17 cellular contexts compared by ENCODE assay signal in genomic region chr15:98996619-98997018, GRCh38. TPM values are rescaled to one million over a fixed set of nuclear protein-coding genes. Genes with fewer than 3 reads are reported as not detected.
DNase-seq lines count a peak whose midpoint lies in the region; ATAC-seq and TF ChIP-seq lines count a peak whose summit lies in the region.
"Had no signal": no experiment of that assay in that cellular context is flagged by ENCODE, and none has a peak within 500 bp of the region (broad histone marks: within the 10 kb centered on the region; RNA-seq: fewer than 3 reads in every experiment).

No MANE protein-coding gene starts in this region.

- ATAC-seq in psoas muscle = peak in 1 of 4 donors; percentile 35
- ATAC-seq in stimulated activated memory B cell treated with anti-CD40 and anti-IgM and Interleukin-4, amounts not matched to agents 10 μg/mL and 1 μg/mL and 100 μg/mL, for 72 hours = no peak

- H3K79me2 ChIP-seq in mammary epithelial cell (ENCODE audit: insufficient read depth, low read length) = no peaks in the 10 kb centered on the region
- no peaks in the 10 kb centered on the region for H3K79me2 ChIP-seq in H9 (ENCODE audit: insufficient read depth, low read length)

- H4K91ac ChIP-seq in H9 (ENCODE audit: insufficient read length, low read depth, low read length) = no peak overlapping the region

- BruUV-seq in mammary epithelial cell (replicated peaks; lab: Mats Ljungman, UMichigan) = TSS peak; percentile 56
- no TSS peak for BruUV-seq in MCF 10A (replicated peaks; lab: Mats Ljungman, UMichigan)

- H3K79me1 ChIP-seq in H9 (ENCODE audit: insufficient read depth, low read depth, low read length, poor library complexity, severe bottlenecking) = no peaks in the 10 kb centered on the region

- H2BK20ac ChIP-seq in H9 (ENCODE audit: low read depth, low read length, poor library complexity, severe bottlenecking) = no peak overlapping the region

- DNase-seq in mammary epithelial cell (peak; percentile 43), MCF 10A (ENCODE audit: unreplicated experiment) (no peak), NCI-H226 (peak; percentile 12), epithelial cell of esophagus (ENCODE audit: low read depth) (peak; percentile 71), psoas muscle (no peak), H9 (no peak), iPS-NIHi11 (ENCODE audit: low spot score) (no peak)
- DNase-seq: Caco-2; CD8-positive, alpha-beta memory T cell; GOT3 had no signal

- H3K27ac ChIP-seq in mammary epithelial cell (ENCODE audit: insufficient read depth, low read depth, low read length) = no peak overlapping the region
- H3K27ac ChIP-seq in psoas muscle = peak overlapping the region; percentile 31
- no peak overlapping the region for H3K27ac ChIP-seq in H9 (ENCODE audit: insufficient read length, low read depth, low read length)
- H3K27ac ChIP-seq: 22Rv1, BLaER1 had no signal

- no peaks in the 10 kb centered on the region for H3K23me2 ChIP-seq in H9 (ENCODE audit: insufficient read length, low read depth, low read length, poor library complexity, severe bottlenecking)

- H3K27me3 Mint-ChIP-seq in MCF 10A (ENCODE audit: insufficient read depth, unreplicated experiment) (peaks cover 17% of the 10 kb centered on the region), H9 (ENCODE audit: low read depth) (peaks cover 7% of the 10 kb centered on the region)
- H3K27me3 Mint-ChIP-seq in stimulated activated memory B cell treated with anti-CD40 and anti-IgM and Interleukin-4, amounts not matched to agents 10 μg/mL and 1 μg/mL and 100 μg/mL, for 72 hours = no peaks in the 10 kb centered on the region

- H3K36me3 Mint-ChIP-seq in MCF 10A (ENCODE audit: insufficient read depth, unreplicated experiment) = no peaks in the 10 kb centered on the region
- no peaks in the 10 kb centered on the region for H3K36me3 Mint-ChIP-seq in stimulated activated memory B cell treated with anti-CD40 and anti-IgM and Interleukin-4, amounts not matched to agents 10 μg/mL and 1 μg/mL and 100 μg/mL, for 72 hours
- H3K36me3 Mint-ChIP-seq in H9 (ENCODE audit: insufficient read depth in 1 of 3, low read depth in 3 of 3) = no peaks in the 10 kb centered on the region

- no peak overlapping the region for H2AK5ac ChIP-seq in H9 (ENCODE audit: insufficient read length, low read length)

- H3K9ac ChIP-seq in mammary epithelial cell (ENCODE audit: insufficient read depth, low read length) (no peak overlapping the region), H9 (ENCODE audit: extremely low read depth, insufficient read length, low read length) (no peak overlapping the region)
- H3K9ac ChIP-seq: BLaER1 had no signal

- H3K4me3 Mint-ChIP-seq in MCF 10A (ENCODE audit: unreplicated experiment) = no peak overlapping the region
- H3K4me3 Mint-ChIP-seq in stimulated activated memory B cell treated with anti-CD40 and anti-IgM and Interleukin-4, amounts not matched to agents 10 μg/mL and 1 μg/mL and 100 μg/mL, for 72 hours = no peak overlapping the region
- H3K4me3 Mint-ChIP-seq in H9 = no peak overlapping the region
- H3K4me3 Mint-ChIP-seq: CD8-positive, alpha-beta memory T cell had no signal

- H3K4me1 ChIP-seq in mammary epithelial cell (ENCODE audit: insufficient read depth, low read length) = no peaks in the 10 kb centered on the region
- H3K4me1 ChIP-seq in psoas muscle = peaks cover 11% of the 10 kb centered on the region
- H3K4me1 ChIP-seq in H9 (ENCODE audit: insufficient read depth, low read length) = no peaks in the 10 kb centered on the region
- H3K4me1 ChIP-seq: Caco-2, HAP-1 had no signal

- H3K4ac ChIP-seq in H9 (ENCODE audit: low read depth, low read length) = no peak overlapping the region

- H3K27me3 ChIP-seq in mammary epithelial cell (ENCODE audit: insufficient read depth, low read length) = no peaks in the 10 kb centered on the region
- no peaks in the 10 kb centered on the region for H3K27me3 ChIP-seq in psoas muscle (ENCODE audit: insufficient read depth in 3 of 3, low read length in 2 of 3)
- no peaks in the 10 kb centered on the region for H3K27me3 ChIP-seq in H9 (ENCODE audit: insufficient read depth, low read length)
- H3K27me3 ChIP-seq: BLaER1 had no signal

- no peak for TF ChIP-seq CTCF in mammary epithelial cell (conservative IDR thresholded peaks at IDR 0.05 in 1 of 2, IDR thresholded peaks at IDR 0.05 in 1 of 2; ENCODE audit: extremely low read depth in 1 of 2, insufficient read depth in 1 of 2, low read depth in 1 of 2, low read length in 2 of 2)
- no peak for TF ChIP-seq CTCF in MCF 10A (IDR thresholded peaks at IDR 0.05; ENCODE audit: unreplicated experiment)
- TF ChIP-seq CTCF in epithelial cell of esophagus (IDR thresholded peaks at IDR 0.05; ENCODE audit: insufficient read depth, low read depth, low read length, missing control alignments) = no peak
- TF ChIP-seq CTCF in psoas muscle (IDR thresholded peaks at IDR 0.05) = no peak
- TF ChIP-seq CTCF in H9 (conservative IDR thresholded peaks at IDR 0.05) = no peak

- POLR2A ChIA-PET in MCF 10A (lab: Yijun Ruan, JAX) = interaction anchor here (1.0 kb wide), 1 partner anchor 11 kb away, joined by 3 read pairs; no protein-coding TSS in a partner anchor

- WGBS in mammary epithelial cell (ENCODE audit: low coverage, missing lambda C conversion rate) = 95% methylated on average over 6 of the region's 7 CpGs
- WGBS in psoas muscle, 3 donors = 93 to 95% (median 94%) methylated on average over 7 of the region's 7 CpGs
- WGBS in H9 (ENCODE audit: extremely low coverage, insufficient read length, low lambda C conversion rate) = no CpG with 5 or more reads among the region's 7 CpGs

- no peak overlapping the region for H3K27ac Mint-ChIP-seq in MCF 10A (ENCODE audit: low read depth, unreplicated experiment)
- H3K27ac Mint-ChIP-seq in stimulated activated memory B cell treated with anti-CD40 and anti-IgM and Interleukin-4, amounts not matched to agents 10 μg/mL and 1 μg/mL and 100 μg/mL, for 72 hours = no peak overlapping the region
- H3K27ac Mint-ChIP-seq in H9 = no peak overlapping the region
- H3K27ac Mint-ChIP-seq: CD8-positive, alpha-beta memory T cell had no signal

- H2BK5ac ChIP-seq in H9 (ENCODE audit: insufficient read length, low read length) = no peak overlapping the region

- H3K56ac ChIP-seq in H9 (ENCODE audit: insufficient read length, low read depth, low read length) = no peak overlapping the region

- H3K9me3 Mint-ChIP-seq in MCF 10A (ENCODE audit: unreplicated experiment) (peaks cover 23% of the 10 kb centered on the region), H9 (peaks cover 5 to 11% of the 10 kb centered on the region in 2 experiments; a peak in 3 of 5 replicates)
- peaks cover 15% of the 10 kb centered on the region for H3K9me3 Mint-ChIP-seq in stimulated activated memory B cell treated with anti-CD40 and anti-IgM and Interleukin-4, amounts not matched to agents 10 μg/mL and 1 μg/mL and 100 μg/mL, for 72 hours

- dilution Hi-C loops in mammary epithelial cell (cut with HindIII; ENCODE audit: low sequenced_read_pairs) = loop anchor here (5.0 kb wide), 1 partner anchor 39 kb away; no protein-coding TSS in a partner anchor

- no peak overlapping the region for H3K23ac ChIP-seq in H9 (ENCODE audit: insufficient read length, low read depth, low read length)

- no peak overlapping the region for H4K8ac ChIP-seq in H9 (replicated peaks; ENCODE audit: insufficient read length, low read depth, low read length)

- H3T11ph ChIP-seq in H9 (ENCODE audit: low read length) = no peak overlapping the region

- H2BK15ac ChIP-seq in H9 (ENCODE audit: low read depth, low read length) = no peak overlapping the region

- H2BK12ac ChIP-seq in H9 (ENCODE audit: insufficient read length, low read depth, low read length) = no peak overlapping the region

- H4K20me1 ChIP-seq in mammary epithelial cell (ENCODE audit: insufficient read depth, low read length) = no peaks in the 10 kb centered on the region
- H4K20me1 ChIP-seq in H9 (ENCODE audit: control insufficient read depth, insufficient read depth, insufficient read length) = no peaks in the 10 kb centered on the region
- H4K20me1 ChIP-seq: BLaER1 had no signal

- no peak overlapping the region for H4K5ac ChIP-seq in H9 (ENCODE audit: insufficient read length, low read depth, low read length)

- H3K4me1 Mint-ChIP-seq in MCF 10A (ENCODE audit: insufficient read depth, unreplicated experiment) = no peaks in the 10 kb centered on the region
- H3K4me1 Mint-ChIP-seq in stimulated activated memory B cell treated with anti-CD40 and anti-IgM and Interleukin-4, amounts not matched to agents 10 μg/mL and 1 μg/mL and 100 μg/mL, for 72 hours = no peaks in the 10 kb centered on the region
- H3K4me1 Mint-ChIP-seq in H9 = 0 out of 4 replicates have a peak, but pooled peaks cover 0 to 2% of the 10 kb centered on the region in 2 experiments
- H3K4me1 Mint-ChIP-seq: CD8-positive, alpha-beta memory T cell had no signal

- CTCF ChIA-PET in mammary epithelial cell (lab: Charles Lee; ENCODE audit: low non-redundant PET) = no interaction called here
- CTCF ChIA-PET in MCF 10A (lab: Yijun Ruan, JAX) = interaction anchor here (0.9 kb wide), 1 partner anchor 101 kb away, joined by 3 read pairs; no protein-coding TSS in a partner anchor

- no peaks in the 10 kb centered on the region for H3K9me3 ChIP-seq in mammary epithelial cell (replicated peaks; ENCODE audit: insufficient read depth, low read length)
- H3K9me3 ChIP-seq in psoas muscle = no peaks in the 10 kb centered on the region
- H3K9me3 ChIP-seq in H9 (ENCODE audit: control insufficient read depth, low read depth, low read length) = no peaks in the 10 kb centered on the region
- H3K9me3 ChIP-seq: Caco-2, HAP-1 had no signal

- intact Hi-C loops in mammary epithelial cell (cut with micrococcal nuclease) (no loop called here), MCF 10A (cut with micrococcal nuclease) (no loop called here), psoas muscle (cut with DNase I) (loop anchor here in 1 of 2 donors (5.0 kb wide), 1 partner anchor 34 kb away; no protein-coding TSS in a partner anchor)

- in situ Hi-C loops in mammary epithelial cell (cut with MboI; ENCODE audit: low sequenced_read_pairs in 2 of 2) = no loop called here

- H3K14ac ChIP-seq in H9 (ENCODE audit: insufficient read depth, low read length) = no peak overlapping the region

- no peak overlapping the region for H3K18ac ChIP-seq in H9 (ENCODE audit: insufficient read length, low read depth, low read length)

- no peaks in the 10 kb centered on the region for H3K36me3 ChIP-seq in mammary epithelial cell (ENCODE audit: insufficient read depth, low read length)
- H3K36me3 ChIP-seq in psoas muscle (ENCODE audit: insufficient read depth in 1 of 2, low read depth in 1 of 2) = no peaks in the 10 kb centered on the region
- H3K36me3 ChIP-seq: BLaER1, HAP-1 had no signal

- H2BK120ac ChIP-seq in H9 (ENCODE audit: low read depth, low read length, poor library complexity, severe bottlenecking) = no peak overlapping the region

- H2AFZ ChIP-seq in mammary epithelial cell (ENCODE audit: low read depth, low read length) (no peak overlapping the region), H9 (ENCODE audit: low read length) (no peak overlapping the region)

- H3K4me3 ChIP-seq in mammary epithelial cell (replicated peaks in 1 of 3; ENCODE audit: insufficient read depth in 1 of 3, low read depth in 2 of 3, low read length in 3 of 3) (no peak overlapping the region), epithelial cell of esophagus (ENCODE audit: low read length) (no peak overlapping the region), psoas muscle (no peak overlapping the region)
- H3K4me3 ChIP-seq: BLaER1, HAP-1 had no signal

- H3K4me2 ChIP-seq in mammary epithelial cell (ENCODE audit: insufficient read depth, low read depth, low read length) (no peak overlapping the region), H9 (ENCODE audit: insufficient read depth, insufficient read length, low read length) (no peak overlapping the region)

RNA-seq across cellular contexts. Expression of gene PGPEP1L, which starts 11.0 kb away (rescaled TPM):
- total RNA-seq in mammary epithelial cell (not detected), MCF 10A (2022) (not detected in 2 replicates), psoas muscle (1 to 10 TPM; 4.6 to 8.5 (median 6.7) TPM), H9 (2021) (not detected in 2 replicates)
- polyA plus RNA-seq in mammary epithelial cell (not detected), psoas muscle (10 to 100 TPM in 2 of 3 donors, 1 to 10 TPM in 1; 3.8 to 16.9 (median 12.4) TPM)
- not detected for polyA minus RNA-seq in mammary epithelial cell
- total RNA-seq: A673; Caco-2; CD8-positive, alpha-beta memory T cell; Daoy; HT1080 had no signal
- polyA plus RNA-seq: CD8-positive, alpha-beta memory T cell had no signal

Comparison
In these comparisons a context has a peak if more than half of its experiments do, and no peak if none do; other contexts are left out.
1. DNase-seq: peak in mammary epithelial cell (single experiment), NCI-H226 (single experiment) and epithelial cell of esophagus (single experiment); none in MCF 10A (single experiment), psoas muscle (0 of 2), H9 (single experiment) and iPS-NIHi11 (single experiment).